14 cellular contexts compared by ENCODE assay signal in the genomic region with DNA sequence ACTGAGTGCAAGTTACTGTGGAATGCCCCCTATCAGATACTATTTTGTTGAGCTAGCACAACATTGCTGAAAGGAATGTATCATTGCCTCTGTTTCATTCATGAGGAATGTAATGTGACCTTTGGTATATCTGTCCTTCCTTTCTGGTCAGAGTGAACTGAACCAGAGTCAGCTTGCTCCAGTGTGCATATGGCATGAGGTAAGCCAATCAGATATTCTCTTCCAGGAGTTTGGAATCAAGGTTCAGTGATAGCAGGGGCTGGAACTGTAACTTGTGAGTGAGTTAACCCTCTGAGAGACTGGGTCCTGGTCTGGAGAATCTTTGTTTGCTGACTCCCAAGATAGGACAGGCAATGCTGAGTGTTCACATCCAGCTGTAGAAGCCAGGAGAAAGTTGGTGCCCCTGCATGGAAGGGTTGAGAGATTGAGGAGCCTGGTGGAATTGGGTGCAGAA. TPM values are rescaled to one million over a fixed set of nuclear protein-coding genes. Genes with fewer than 3 reads are reported as not detected.
DNase-seq lines count a peak whose midpoint lies in the region; ATAC-seq, FAIRE-seq and TF ChIP-seq lines count a peak whose summit lies in the region.
"Had no signal": no experiment of that assay in that cellular context is flagged by ENCODE, and none has a peak within 500 bp of the region (broad histone marks: within the 10 kb centered on the region; RNA-seq: fewer than 3 reads in every experiment).

No MANE protein-coding gene starts in this region.

- TF ChIP-seq EP300 in A549 (IDR thresholded peaks at IDR 0.05), result no peak

- DNase-seq in A549 (ENCODE audit: low read depth in 1 of 2, low spot score in 1 of 2) (peak in 1 of 2 experiments; percentile 61), HK-2 (ENCODE audit: unreplicated experiment) (peak; percentile 30), body of pancreas (peak in 1 of 4 donors; percentile 5), kidney glomerular epithelial cell (lab: John Stamatoyannopoulos, UW) (peak; percentile 93), activated gamma-delta T cell (lab: John Stamatoyannopoulos, UW) (no peak)
- DNase-seq in stimulated activated naive CD4-positive, alpha-beta T cell (lab: John Stamatoyannopoulos, UW), result no peak
- DNase-seq: activated CD8-positive, alpha-beta memory T cell treated with anti-CD3 and anti-CD28 coated beads, Interleukin-2, amount 50 U/mL, for 48 hours; colonic mucosa; lower lobe of right lung; NCI-H187 treated with DMSO at 0.1 percent for 48 hours; upper lobe of left lung had no signal

- no peak for FAIRE-seq in A549 (lab: Jason Lieb, UNC)

- no peaks in the 10 kb centered on the region for H3K27me3 ChIP-seq in body of pancreas
- H3K27me3 ChIP-seq: BLaER1, colonic mucosa, upper lobe of left lung had no signal

- H3K9me3 ChIP-seq in A549 (peaks cover 7% of the 10 kb centered on the region; the same call in 1 of the 3 replicates), body of pancreas (no peaks in the 10 kb centered on the region)
- H3K9me3 ChIP-seq: BLaER1, colonic mucosa, lower lobe of right lung, upper lobe of left lung had no signal

- ATAC-seq in A549 (peak; percentile 87 to 94), body of pancreas (peak; percentile 56), HG02798 (IDR thresholded peaks at IDR 0.05; ENCODE audit: poor library complexity, unreplicated experiment) (no peak), HG03025 (IDR thresholded peaks at IDR 0.05; ENCODE audit: low FRiP score, unreplicated experiment) (no peak)

- peak overlapping the region; percentile 69 for H3K4me2 ChIP-seq in A549
- H3K4me2 ChIP-seq: BLaER1 had no signal

- TF ChIP-seq POLR2A in A549 (IDR thresholded peaks at IDR 0.05; ENCODE audit: low read length), result no peak
- TF ChIP-seq POLR2A in body of pancreas (IDR thresholded peaks at IDR 0.05), result no peak

- intact Hi-C loops in body of pancreas (cut with DNase I), result no loop called here

- H3K4me3 ChIP-seq in A549, result no peak overlapping the region
- H3K4me3 ChIP-seq in body of pancreas, result no peak overlapping the region
- H3K4me3 ChIP-seq: BLaER1, colonic mucosa, lower lobe of right lung, upper lobe of left lung had no signal

- peaks cover 29% of the 10 kb centered on the region for H3K4me1 ChIP-seq in A549
- H3K4me1 ChIP-seq in body of pancreas, result peaks cover 3% of the 10 kb centered on the region
- H3K4me1 ChIP-seq: BLaER1, colonic mucosa, lower lobe of right lung, upper lobe of left lung had no signal

- no peaks in the 10 kb centered on the region for H3K36me3 ChIP-seq in body of pancreas (replicated peaks in 1 of 2; ENCODE audit: insufficient read depth in 1 of 2, low read depth in 2 of 2)
- H3K36me3 ChIP-seq: BLaER1, colonic mucosa, lower lobe of right lung, upper lobe of left lung had no signal

- CTCF ChIA-PET in A549 (lab: Yijun Ruan, JAX), result interaction anchor here (1.4 to 1.5 kb wide), 2 partner anchors 42 to 205 kb away, joined by 3 to 4 read pairs; no protein-coding TSS in a partner anchor

- TF ChIP-seq CTCF in A549 (IDR thresholded peaks at IDR 0.05) (no peak), body of pancreas (IDR thresholded peaks at IDR 0.05) (no peak)

- TF ChIP-seq RAD21 in A549 (conservative IDR thresholded peaks at IDR 0.05 in 1 of 2, IDR thresholded peaks at IDR 0.05 in 1 of 2), result no peak

- H3K27ac ChIP-seq in A549, result peak overlapping the region; percentile 60 to 81
- H3K27ac ChIP-seq in body of pancreas, result no peak overlapping the region
- H3K27ac ChIP-seq: BLaER1, colonic mucosa, lower lobe of right lung, upper lobe of left lung had no signal

- POLR2A ChIA-PET in A549 (lab: Yijun Ruan, JAX), result no interaction called here

TF ChIP-seq in A549, 52 proteins besides CTCF, POLR2A, EP300 and RAD21:
- TF ChIP-seq MAFK (IDR thresholded peaks at IDR 0.05; ENCODE audit: partially characterized antibody), result peak; percentile 75
- TF ChIP-seq CHD2 (IDR thresholded peaks at IDR 0.05; ENCODE audit: low read length, partially characterized antibody), result no peak
- no peak for TF ChIP-seq NFE2L2 (conservative IDR thresholded peaks at IDR 0.05; ENCODE audit: low read length)
- no peak for TF ChIP-seq HEYL (CRISPR knock-in tag; IDR thresholded peaks at IDR 0.05)
- no peak for TF ChIP-seq TP53 (CRISPR knock-in tag; IDR thresholded peaks at IDR 0.05)
- no peak for TF ChIP-seq CBX8 (IDR thresholded peaks at IDR 0.05)
- no peak for TF ChIP-seq BHLHE40 (IDR thresholded peaks at IDR 0.05; ENCODE audit: low read depth, low read length)
- TF ChIP-seq, protein P1, sequence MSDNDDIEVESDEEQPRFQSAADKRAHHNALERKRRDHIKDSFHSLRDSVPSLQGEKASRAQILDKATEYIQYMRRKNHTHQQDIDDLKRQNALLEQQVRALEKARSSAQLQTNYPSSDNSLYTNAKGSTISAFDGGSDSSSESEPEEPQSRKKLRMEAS (IDR thresholded peaks at IDR 0.05), result 0 out of 2 replicates have a peak, but pooled peaks have one; percentile 36
- TF ChIP-seq RNF2 (IDR thresholded peaks at IDR 0.05; ENCODE audit: borderline replicate concordance, low read depth), result no peak
- no peak for TF ChIP-seq FOXS1 (CRISPR knock-in tag; IDR thresholded peaks at IDR 0.05)
- TF ChIP-seq ZSCAN20 (CRISPR knock-in tag; IDR thresholded peaks at IDR 0.05), result no peak
- TF ChIP-seq TFCP2L1 (CRISPR knock-in tag; IDR thresholded peaks at IDR 0.05), result no peak

RNA-seq across cellular contexts. Expression of a gene that starts 45.3 kb away (rescaled TPM):
- polyA plus RNA-seq in A549 (2011; rRNA removed) (17.4 and 17.8 TPM in 2 replicates), A549 (2017; fragmentation: RNase III; extraction: RNeasy Plus Mini Kit Qiagen cat#74134 plus additional on column Dnase treatment) (10.9 to 13.0 TPM (median 13.0 TPM) in 3 replicates)
- polyA plus RNA-seq in A549 (2012; cell fraction: cytosol; rRNA removed), result 4.5 and 5.1 TPM in 2 replicates
- 13.1 and 14.7 TPM in 2 replicates for polyA plus RNA-seq in A549 (2012; cell fraction: nucleus; rRNA removed)
- polyA minus RNA-seq in A549 (2011; rRNA and poly(A)+ RNA removed), result 11.0 and 14.4 TPM in 2 replicates
- total RNA-seq in body of pancreas, result 1 to 10 TPM; 3.1 to 8.2 TPM

Comparison
In these comparisons a context has a peak if more than half of its experiments do, and no peak if none do; other contexts are left out.
1. ATAC-seq: peak in A549 (2 of 2) and body of pancreas (single experiment); none in HG02798 (single experiment) and HG03025 (single experiment).
2. DNase-seq: peak in HK-2 (single experiment) and kidney glomerular epithelial cell (single experiment); none in stimulated activated naive CD4-positive, alpha-beta T cell (0 of 6) and activated gamma-delta T cell (single experiment).
3. H3K27ac ChIP-seq: peak in A549 (2 of 2); none in body of pancreas (0 of 4).